Comparison of ENCODE assay signal across 8 cellular contexts in the genomic region with DNA sequence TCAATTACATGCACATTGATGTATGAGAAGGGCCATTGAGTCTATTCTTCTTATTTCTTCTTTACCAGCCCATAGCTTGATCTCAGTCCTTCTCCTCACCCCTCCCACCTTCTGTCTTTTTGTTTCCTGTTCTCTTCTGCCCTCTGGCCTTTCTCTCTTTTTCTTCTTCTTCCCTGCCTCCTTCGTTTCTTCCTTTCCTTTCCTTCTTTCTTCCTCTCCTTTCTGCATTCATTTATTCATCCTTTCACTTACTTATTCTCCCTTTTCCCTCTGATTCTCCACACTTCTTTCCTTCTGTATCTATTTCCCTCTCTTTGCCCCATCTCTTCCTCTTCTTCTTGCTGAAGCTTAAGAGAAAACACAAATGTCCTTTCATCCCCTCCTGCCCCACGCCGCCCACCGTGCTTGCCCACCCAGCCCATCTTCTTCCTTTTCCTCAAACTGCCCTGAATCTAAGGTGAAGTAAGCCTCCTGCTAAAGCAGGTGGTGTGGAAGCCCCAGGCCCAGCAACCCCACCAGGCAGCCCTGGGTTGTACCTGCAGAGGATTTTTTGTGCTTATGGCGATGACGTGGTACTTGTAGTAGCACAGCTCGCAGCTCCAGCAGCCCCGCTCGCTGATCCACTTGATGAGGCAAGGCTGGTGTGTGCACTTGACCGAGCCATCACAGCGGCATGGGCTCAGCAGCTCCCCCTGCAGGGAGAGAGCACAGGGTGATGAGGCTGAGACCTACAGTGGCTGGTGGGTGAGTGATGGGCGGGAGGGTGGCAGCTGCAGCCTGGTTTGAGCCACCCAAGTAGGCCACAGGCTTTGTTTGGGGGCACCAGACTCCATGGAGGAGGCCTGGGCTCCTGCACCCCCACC.
DNase-seq lines count a peak whose midpoint lies in the region; TF ChIP-seq lines count a peak whose summit lies in the region.

No MANE protein-coding gene starts in this region.

- H3K27me3 Mint-ChIP-seq in activated naive CD4-positive, alpha-beta T cell treated with anti-CD3 and anti-CD28 coated beads, Interleukin-2, amount 10 ng/mL, durations not matched to agents 7 days and 5 days, result peaks cover 5% of the 10 kb centered on the region

- CTCF ChIA-PET in activated naive CD4-positive, alpha-beta T cell treated with anti-CD3 and anti-CD28 coated beads, Interleukin-2, amount 10 ng/mL, durations not matched to agents 7 days and 5 days (lab: Charles Lee), result interaction anchor here (0.8 to 1.8 kb wide), 11 partner anchors 8 to 121 kb away, joined by 3 to 6 read pairs (median 3); no protein-coding TSS in a partner anchor

- no peak overlapping the region for H3K4me3 ChIP-seq in choroid plexus epithelial cell (ENCODE audit: low read depth, low read length)

- no peak overlapping the region for H3K4me3 Mint-ChIP-seq in activated naive CD4-positive, alpha-beta T cell treated with anti-CD3 and anti-CD28 coated beads, Interleukin-2, amount 10 ng/mL, durations not matched to agents 7 days and 5 days

- no peaks in the 10 kb centered on the region for H3K9me3 Mint-ChIP-seq in activated naive CD4-positive, alpha-beta T cell treated with anti-CD3 and anti-CD28 coated beads, Interleukin-2, amount 10 ng/mL, durations not matched to agents 7 days and 5 days

- peak; percentile 24 for DNase-seq in activated naive CD4-positive, alpha-beta T cell treated with anti-CD3 and anti-CD28 coated beads, Interleukin-2, amount 10 ng/mL, durations not matched to agents 7 days and 5 days
- no peak for DNase-seq in activated naive CD4-positive, alpha-beta T cell treated with Interleukin-2 at 50 U/mL for 16 hours
- DNase-seq in choroid plexus epithelial cell (ENCODE audit: low read depth), result peak; percentile 13
- peak; percentile 72 for DNase-seq in stimulated activated CD8-positive, alpha-beta memory T cell treated with anti-CD3 and anti-CD28 coated beads, Interleukin-4, amount 100 ng/mL, for 48 hours
- no peak for DNase-seq in NCI-H2171 treated with DMSO at 0.1 percent for 48 hours (lab: John Stamatoyannopoulos, UW)
- DNase-seq in T1000 (lab: John Stamatoyannopoulos, UW), result no peak
- no peak for DNase-seq in NCI-H446 treated with DMSO at 0.1 percent for 48 hours (lab: John Stamatoyannopoulos, UW)

- no peak for TF ChIP-seq EP300 in Ishikawa (IDR thresholded peaks at IDR 0.05; ENCODE audit: borderline replicate concordance)

- no peaks in the 10 kb centered on the region for H3K36me3 Mint-ChIP-seq in activated naive CD4-positive, alpha-beta T cell treated with anti-CD3 and anti-CD28 coated beads, Interleukin-2, amount 10 ng/mL, durations not matched to agents 7 days and 5 days

- H3K27ac Mint-ChIP-seq in activated naive CD4-positive, alpha-beta T cell treated with anti-CD3 and anti-CD28 coated beads, Interleukin-2, amount 10 ng/mL, durations not matched to agents 7 days and 5 days, result no peak overlapping the region

- TF ChIP-seq CTCF in choroid plexus epithelial cell (conservative IDR thresholded peaks at IDR 0.05; ENCODE audit: low read depth, low read length), result peak; percentile 54

- peak; percentile 52 for TF ChIP-seq RAD21 in Ishikawa (IDR thresholded peaks at IDR 0.05; ENCODE audit: low read depth)

- H3K4me1 Mint-ChIP-seq in activated naive CD4-positive, alpha-beta T cell treated with anti-CD3 and anti-CD28 coated beads, Interleukin-2, amount 10 ng/mL, durations not matched to agents 7 days and 5 days, result no peaks in the 10 kb centered on the region

TF ChIP-seq in Ishikawa, 13 proteins besides CTCF, POLR2A, EP300 and RAD21:
- TF ChIP-seq, protein P1, sequence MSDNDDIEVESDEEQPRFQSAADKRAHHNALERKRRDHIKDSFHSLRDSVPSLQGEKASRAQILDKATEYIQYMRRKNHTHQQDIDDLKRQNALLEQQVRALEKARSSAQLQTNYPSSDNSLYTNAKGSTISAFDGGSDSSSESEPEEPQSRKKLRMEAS (IDR thresholded peaks at IDR 0.05), result no peak
- TF ChIP-seq TEAD4 (IDR thresholded peaks at IDR 0.05) (no peak), TAF1 (IDR thresholded peaks at IDR 0.05; ENCODE audit: low read depth) (no peak), NFIC (IDR thresholded peaks at IDR 0.05) (no peak), TCF12 (IDR thresholded peaks at IDR 0.05; ENCODE audit: low read depth) (no peak), FOXM1 (IDR thresholded peaks at IDR 0.05; ENCODE audit: borderline replicate concordance, low read depth) (no peak), YY1 (IDR thresholded peaks at IDR 0.05; ENCODE audit: low read depth) (no peak), CEBPB (IDR thresholded peaks at IDR 0.05) (no peak), CREB1 (IDR thresholded peaks at IDR 0.05; ENCODE audit: low read depth) (no peak), ZBTB7A (IDR thresholded peaks at IDR 0.05; ENCODE audit: low read depth) (no peak), EGR1 (IDR thresholded peaks at IDR 0.05) (no peak)
- TF ChIP-seq, protein P2, sequence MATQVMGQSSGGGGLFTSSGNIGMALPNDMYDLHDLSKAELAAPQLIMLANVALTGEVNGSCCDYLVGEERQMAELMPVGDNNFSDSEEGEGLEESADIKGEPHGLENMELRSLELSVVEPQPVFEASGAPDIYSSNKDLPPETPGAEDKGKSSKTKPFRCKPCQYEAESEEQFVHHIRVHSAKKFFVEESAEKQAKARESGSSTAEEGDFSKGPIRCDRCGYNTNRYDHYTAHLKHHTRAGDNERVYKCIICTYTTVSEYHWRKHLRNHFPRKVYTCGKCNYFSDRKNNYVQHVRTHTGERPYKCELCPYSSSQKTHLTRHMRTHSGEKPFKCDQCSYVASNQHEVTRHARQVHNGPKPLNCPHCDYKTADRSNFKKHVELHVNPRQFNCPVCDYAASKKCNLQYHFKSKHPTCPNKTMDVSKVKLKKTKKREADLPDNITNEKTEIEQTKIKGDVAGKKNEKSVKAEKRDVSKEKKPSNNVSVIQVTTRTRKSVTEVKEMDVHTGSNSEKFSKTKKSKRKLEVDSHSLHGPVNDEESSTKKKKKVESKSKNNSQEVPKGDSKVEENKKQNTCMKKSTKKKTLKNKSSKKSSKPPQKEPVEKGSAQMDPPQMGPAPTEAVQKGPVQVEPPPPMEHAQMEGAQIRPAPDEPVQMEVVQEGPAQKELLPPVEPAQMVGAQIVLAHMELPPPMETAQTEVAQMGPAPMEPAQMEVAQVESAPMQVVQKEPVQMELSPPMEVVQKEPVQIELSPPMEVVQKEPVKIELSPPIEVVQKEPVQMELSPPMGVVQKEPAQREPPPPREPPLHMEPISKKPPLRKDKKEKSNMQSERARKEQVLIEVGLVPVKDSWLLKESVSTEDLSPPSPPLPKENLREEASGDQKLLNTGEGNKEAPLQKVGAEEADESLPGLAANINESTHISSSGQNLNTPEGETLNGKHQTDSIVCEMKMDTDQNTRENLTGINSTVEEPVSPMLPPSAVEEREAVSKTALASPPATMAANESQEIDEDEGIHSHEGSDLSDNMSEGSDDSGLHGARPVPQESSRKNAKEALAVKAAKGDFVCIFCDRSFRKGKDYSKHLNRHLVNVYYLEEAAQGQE (IDR thresholded peaks at IDR 0.05; ENCODE audit: low read depth), result no peak
- TF ChIP-seq, protein P3, sequence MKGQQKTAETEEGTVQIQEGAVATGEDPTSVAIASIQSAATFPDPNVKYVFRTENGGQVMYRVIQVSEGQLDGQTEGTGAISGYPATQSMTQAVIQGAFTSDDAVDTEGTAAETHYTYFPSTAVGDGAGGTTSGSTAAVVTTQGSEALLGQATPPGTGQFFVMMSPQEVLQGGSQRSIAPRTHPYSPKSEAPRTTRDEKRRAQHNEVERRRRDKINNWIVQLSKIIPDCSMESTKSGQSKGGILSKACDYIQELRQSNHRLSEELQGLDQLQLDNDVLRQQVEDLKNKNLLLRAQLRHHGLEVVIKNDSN (IDR thresholded peaks at IDR 0.05), result no peak

Comparison
In these comparisons a context has a peak if more than half of its experiments do, and no peak if none do; other contexts are left out.
1. DNase-seq: peak in activated naive CD4-positive, alpha-beta T cell treated with anti-CD3 and anti-CD28 coated beads, Interleukin-2, amount 10 ng/mL, durations not matched to agents 7 days and 5 days (single experiment), choroid plexus epithelial cell (single experiment) and stimulated activated CD8-positive, alpha-beta memory T cell treated with anti-CD3 and anti-CD28 coated beads, Interleukin-4, amount 100 ng/mL, for 48 hours (single experiment); none in activated naive CD4-positive, alpha-beta T cell treated with Interleukin-2 at 50 U/mL for 16 hours (single experiment), NCI-H2171 treated with DMSO at 0.1 percent for 48 hours (single experiment), T1000 (single experiment) and NCI-H446 treated with DMSO at 0.1 percent for 48 hours (single experiment).